In genomic region chr1:26541431-26541815, GRCh38 we compare ENCODE assay signal across 9 cellular contexts. TPM values are rescaled to one million over a fixed set of nuclear protein-coding genes. Genes with fewer than 3 reads are reported as not detected.
A peak's percentile ranks its signal among the peaks of the same experiment; 100 is the strongest.
DNase-seq lines count a peak whose midpoint lies in the region; ATAC-seq lines count a peak whose summit lies in the region.
"Had no signal": no experiment of that assay in that cellular context is flagged by ENCODE, and none has a peak within 500 bp of the region (broad histone marks: within the 10 kb centered on the region; RNA-seq: fewer than 3 reads in every experiment).

No MANE protein-coding gene starts in this region.

- H3K27ac ChIP-seq in BLaER1 (peak overlapping the region; percentile 93), mucosa of rectum (ENCODE audit: low read depth in 2 of 2, low read length in 2 of 2) (peak overlapping the region; percentile 72 to 81)

- H3K4me1 Mint-ChIP-seq in activated naive CD8-positive, alpha-beta T cell treated with anti-CD3 and anti-CD28 coated beads, Interleukin-2, amount 50 U/mL, for 24 hours: peaks cover 83% of the 10 kb centered on the region

- H3K9me3 ChIP-seq in BLaER1 (no peaks in the 10 kb centered on the region), mucosa of rectum (ENCODE audit: control insufficient read depth in 2 of 2, low read length in 2 of 2) (no peaks in the 10 kb centered on the region)

- peak overlapping the region; percentile 93 for H3K4me3 Mint-ChIP-seq in activated naive CD8-positive, alpha-beta T cell treated with anti-CD3 and anti-CD28 coated beads, Interleukin-2, amount 50 U/mL, for 24 hours

- peak; percentile 2 for ATAC-seq in HG02943 (IDR thresholded peaks at IDR 0.05; ENCODE audit: low read depth, unreplicated experiment)
- no peak for ATAC-seq in activated naive CD8-positive, alpha-beta T cell treated with anti-CD3 and anti-CD28 coated beads, Interleukin-2, amount 50 U/mL, for 24 hours

- peak overlapping the region; percentile 98 for H3K27ac Mint-ChIP-seq in activated naive CD8-positive, alpha-beta T cell treated with anti-CD3 and anti-CD28 coated beads, Interleukin-2, amount 50 U/mL, for 24 hours

- H3K36me3 Mint-ChIP-seq in activated naive CD8-positive, alpha-beta T cell treated with anti-CD3 and anti-CD28 coated beads, Interleukin-2, amount 50 U/mL, for 24 hours (ENCODE audit: low read depth): peaks cover 22% of the 10 kb centered on the region

- H3K9ac ChIP-seq in BLaER1: peak overlapping the region; percentile 76
- H3K9ac ChIP-seq in mucosa of rectum (ENCODE audit: low read depth in 1 of 2, low read length in 2 of 2): peak overlapping the region; percentile 40 to 58

- no peaks in the 10 kb centered on the region for H3K9me3 Mint-ChIP-seq in activated naive CD8-positive, alpha-beta T cell treated with anti-CD3 and anti-CD28 coated beads, Interleukin-2, amount 50 U/mL, for 24 hours
- H3K9me3 Mint-ChIP-seq: neural crest cell had no signal

- peaks cover 6% of the 10 kb centered on the region; the same call in 1 of the 2 replicates for H4K20me1 ChIP-seq in BLaER1

- peak overlapping the region; percentile 100 for H3K4me2 ChIP-seq in BLaER1

- DNase-seq in activated naive CD8-positive, alpha-beta T cell treated with anti-CD3 and anti-CD28 coated beads, Interleukin-2, amount 50 U/mL, for 24 hours: no peak
- DNase-seq in NCI-H2081 (lab: John Stamatoyannopoulos, UW) (no peak), DMS114 treated with DMSO at 0.1 percent for 48 hours (lab: John Stamatoyannopoulos, UW; ENCODE audit: unreplicated experiment) (no peak), mucosa of gallbladder (ENCODE audit: low spot score) (no peak), SKM-1 treated with dmso at 0.1 percent for 144 hours (lab: John Stamatoyannopoulos, UW; ENCODE audit: unreplicated experiment) (no peak)

- H3K27me3 ChIP-seq in BLaER1 (no peaks in the 10 kb centered on the region), mucosa of rectum (ENCODE audit: control insufficient read depth in 2 of 2, insufficient read depth in 2 of 2, low read length in 2 of 2) (no peaks in the 10 kb centered on the region)

- H3K36me3 ChIP-seq in BLaER1 (peaks cover 15% of the 10 kb centered on the region; the same call in 1 of the 2 replicates), mucosa of rectum (ENCODE audit: control insufficient read depth in 2 of 2, insufficient read depth in 2 of 2, low read length in 2 of 2) (peaks cover 10 to 44% of the 10 kb centered on the region in 2 donors)

- no peaks in the 10 kb centered on the region for H3K27me3 Mint-ChIP-seq in activated naive CD8-positive, alpha-beta T cell treated with anti-CD3 and anti-CD28 coated beads, Interleukin-2, amount 50 U/mL, for 24 hours

- H3K4me3 ChIP-seq in BLaER1 (peak overlapping the region; percentile 61; the same call in 1 of the 2 replicates), mucosa of rectum (ENCODE audit: low read length in 2 of 2) (no peak overlapping the region)

- H3K4me1 ChIP-seq in BLaER1 (peaks cover 97% of the 10 kb centered on the region), mucosa of rectum (ENCODE audit: control insufficient read depth in 2 of 2, insufficient read depth in 2 of 2, low read length in 2 of 2) (peaks cover 28 to 32% of the 10 kb centered on the region in 2 donors)

RNA-seq across cellular contexts. Expression of gene RPS6KA1, which starts 11.9 kb away (rescaled TPM):
- 49.2 TPM for total RNA-seq in mucosa of gallbladder
